In genomic region chr15:31392761-31393401, GRCh38 we compare ENCODE assay signal across 8 cellular contexts.
A peak's percentile ranks its signal among the peaks of the same experiment; 100 is the strongest.
DNase-seq lines count a peak whose midpoint lies in the region; ATAC-seq and TF ChIP-seq lines count a peak whose summit lies in the region.

No MANE protein-coding gene starts in this region.

- peaks cover 18% of the 10 kb centered on the region for H3K27me3 ChIP-seq in NT2/D1 (ENCODE audit: insufficient read depth, insufficient read length)

- H3K36me3 ChIP-seq in ES-I3 (ENCODE audit: insufficient read depth, low read length) (no peaks in the 10 kb centered on the region), NT2/D1 (ENCODE audit: insufficient read depth, insufficient read length, low read length) (no peaks in the 10 kb centered on the region)

- no peak overlapping the region for H3K27ac ChIP-seq in caudate nucleus (ENCODE audit: low read depth, low read length)

- H3K9me3 ChIP-seq in ES-I3 (ENCODE audit: control insufficient read depth, insufficient read depth, low read length) (no peaks in the 10 kb centered on the region; the same call in none of the 2 replicates), NT2/D1 (ENCODE audit: insufficient read depth, low read length) (no peaks in the 10 kb centered on the region)

- DNase-seq in NT2/D1 (ENCODE audit: low read depth, low spot score) (no peak), epithelial cell of proximal tubule (ENCODE audit: low read depth) (no peak), omental fat pad (ENCODE audit: low spot score) (no peak), A172 (ENCODE audit: low spot score) (no peak), DMS79 treated with DMSO at 0.1 percent for 48 hours (lab: John Stamatoyannopoulos, UW) (no peak), caudate nucleus (lab: John Stamatoyannopoulos, UW) (no peak)

- H3K4me1 ChIP-seq in ES-I3 (ENCODE audit: insufficient read depth, low read length) (peaks cover 11% of the 10 kb centered on the region), NT2/D1 (ENCODE audit: insufficient read depth, insufficient read length) (peaks cover 4% of the 10 kb centered on the region)

- TF ChIP-seq CTCF in epithelial cell of proximal tubule (conservative IDR thresholded peaks at IDR 0.05; ENCODE audit: low read depth, low read length) (no peak), omental fat pad (IDR thresholded peaks at IDR 0.05) (no peak)

- H3K9ac ChIP-seq in ES-I3 (ENCODE audit: low read depth, low read length) (peak overlapping the region; percentile 72), NT2/D1 (ENCODE audit: insufficient read length, low read depth) (no peak overlapping the region)

- peak overlapping the region; percentile 68 for H3K4me3 ChIP-seq in NT2/D1 (ENCODE audit: insufficient read length, low read depth)
- H3K4me3 ChIP-seq in epithelial cell of proximal tubule (ENCODE audit: low read depth, low read length): peak overlapping the region; percentile 81

- ATAC-seq in GM21576 (IDR thresholded peaks at IDR 0.05; ENCODE audit: unreplicated experiment) (peak; percentile 24), omental fat pad (ENCODE audit: low FRiP score) (peak; percentile 14)
